In the genomic region with DNA sequence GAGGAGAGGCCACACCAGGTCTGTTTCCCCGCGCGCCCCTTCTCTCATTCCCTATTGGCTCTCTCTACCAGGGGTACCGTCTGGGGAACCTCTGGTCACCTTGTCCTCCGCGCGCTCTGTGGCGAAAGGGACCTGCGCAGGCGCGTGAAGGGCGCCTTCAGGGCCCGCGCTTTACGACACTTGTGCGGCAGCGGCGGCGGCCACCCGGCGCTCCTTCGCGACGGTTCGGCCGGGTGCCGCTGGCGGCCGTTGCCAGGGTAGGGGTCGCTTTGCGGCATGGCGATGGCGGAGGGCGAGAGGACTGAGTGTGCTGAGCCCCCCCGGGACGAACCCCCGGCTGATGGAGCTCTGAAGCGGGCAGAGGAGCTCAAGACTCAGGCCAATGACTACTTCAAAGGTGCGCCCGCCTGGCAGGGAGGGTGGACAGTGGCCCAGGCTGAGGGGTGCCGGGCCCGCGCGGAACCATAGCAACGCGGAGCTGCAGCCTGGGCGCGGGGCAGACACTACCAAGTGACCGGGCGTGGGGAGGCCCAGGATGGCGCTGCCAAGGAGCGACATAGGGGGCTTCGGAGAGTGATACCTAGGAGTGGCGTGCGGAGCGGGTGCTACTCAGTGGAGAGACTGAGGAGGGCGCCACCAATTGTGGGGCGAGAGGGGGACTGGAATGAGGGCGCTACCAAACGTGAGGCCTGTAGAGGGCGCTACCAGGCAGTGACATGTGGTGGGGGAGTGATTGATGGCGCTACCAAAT, we compare ENCODE assay signal across 1 cellular context.
A peak's percentile ranks its signal among the peaks of the same experiment; 100 is the strongest.
TF ChIP-seq lines count a peak whose summit lies in the region.

A gene with protein sequence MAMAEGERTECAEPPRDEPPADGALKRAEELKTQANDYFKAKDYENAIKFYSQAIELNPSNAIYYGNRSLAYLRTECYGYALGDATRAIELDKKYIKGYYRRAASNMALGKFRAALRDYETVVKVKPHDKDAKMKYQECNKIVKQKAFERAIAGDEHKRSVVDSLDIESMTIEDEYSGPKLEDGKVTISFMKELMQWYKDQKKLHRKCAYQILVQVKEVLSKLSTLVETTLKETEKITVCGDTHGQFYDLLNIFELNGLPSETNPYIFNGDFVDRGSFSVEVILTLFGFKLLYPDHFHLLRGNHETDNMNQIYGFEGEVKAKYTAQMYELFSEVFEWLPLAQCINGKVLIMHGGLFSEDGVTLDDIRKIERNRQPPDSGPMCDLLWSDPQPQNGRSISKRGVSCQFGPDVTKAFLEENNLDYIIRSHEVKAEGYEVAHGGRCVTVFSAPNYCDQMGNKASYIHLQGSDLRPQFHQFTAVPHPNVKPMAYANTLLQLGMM (plus strand): TSS at position 267 of the 751 bp plus-strand sequence. CDS start 10 bp downstream, at position 277.

TF ChIP-seq in HepG2, 621 proteins besides CTCF, POLR2A, EP300 and RAD21 (continued from another document and continues in another):
- TF ChIP-seq KIAA2018 (CRISPR knock-in tag; IDR thresholded peaks at IDR 0.05; ENCODE audit: borderline replicate concordance) (0 out of 2 replicates have a peak, but pooled peaks have one; percentile 18), ZNF550 (CRISPR knock-in tag; IDR thresholded peaks at IDR 0.05; ENCODE audit: borderline replicate concordance) (peak; percentile 83; the same call in 1 of the 2 replicates), MED8 (CRISPR knock-in tag; IDR thresholded peaks at IDR 0.05; ENCODE audit: insufficient replicate concordance) (peak; percentile 51), KDM5B (CRISPR knock-in tag; IDR thresholded peaks at IDR 0.05; ENCODE audit: borderline replicate concordance) (peak; percentile 92; the same call in 1 of the 2 replicates), PRDM15 (CRISPR knock-in tag; IDR thresholded peaks at IDR 0.05) (no peak), RFXAP (CRISPR knock-in tag; IDR thresholded peaks at IDR 0.05; ENCODE audit: borderline replicate concordance) (peak; percentile 6; the same call in 1 of the 2 replicates), RBFOX2 (IDR thresholded peaks at IDR 0.05; ENCODE audit: low read depth, low read length) (peak; percentile 93), POLR2AphosphoS5 (IDR thresholded peaks at IDR 0.05; ENCODE audit: low read depth, low read length) (peak; percentile 84), NFE2 (CRISPR knock-in tag; IDR thresholded peaks at IDR 0.05) (0 out of 2 replicates have a peak, but pooled peaks have one; percentile 17), NFYC (CRISPR knock-in tag; IDR thresholded peaks at IDR 0.05) (peak; percentile 52), CBX1 (IDR thresholded peaks at IDR 0.05; ENCODE audit: low read depth) (peak; percentile 28), TBP (CRISPR knock-in tag; IDR thresholded peaks at IDR 0.05) (no peak), SNAPC2 (CRISPR knock-in tag; IDR thresholded peaks at IDR 0.05) (no peak), NFKBIZ (CRISPR knock-in tag; IDR thresholded peaks at IDR 0.05) (peak; percentile 8; the same call in 1 of the 2 replicates), ZNF235 (CRISPR knock-in tag; IDR thresholded peaks at IDR 0.05; ENCODE audit: borderline replicate concordance) (peak; percentile 22; the same call in 1 of the 2 replicates), TEAD2 (CRISPR knock-in tag; IDR thresholded peaks at IDR 0.05) (no peak), HOXD1 (CRISPR knock-in tag; IDR thresholded peaks at IDR 0.05) (peak; percentile 70), REPIN1 (CRISPR knock-in tag; IDR thresholded peaks at IDR 0.05; ENCODE audit: borderline replicate concordance, low read depth) (peak; percentile 45; the same call in 1 of the 2 replicates), ZNF282 (IDR thresholded peaks at IDR 0.05; ENCODE audit: partially characterized antibody) (no peak), ZNF766 (CRISPR knock-in tag; IDR thresholded peaks at IDR 0.05; ENCODE audit: borderline replicate concordance) (peak; percentile 34; the same call in 1 of the 2 replicates), ZNF274 (CRISPR knock-in tag; IDR thresholded peaks at IDR 0.05) (peak; percentile 92; the same call in 1 of the 2 replicates), ZNF792 (CRISPR knock-in tag; IDR thresholded peaks at IDR 0.05) (peak; percentile 51), E2F1 (CRISPR knock-in tag; IDR thresholded peaks at IDR 0.05) (peak; percentile 87), PAX8 (CRISPR knock-in tag; IDR thresholded peaks at IDR 0.05; ENCODE audit: borderline replicate concordance) (0 out of 2 replicates have a peak, but pooled peaks have one; percentile 74), SMAD9 (CRISPR knock-in tag; IDR thresholded peaks at IDR 0.05) (peak; percentile 18; the same call in 1 of the 2 replicates), XRCC5 (optimal IDR thresholded peaks at IDR 0.05; ENCODE audit: low read length) (peak; percentile 60), RBAK (CRISPR knock-in tag; IDR thresholded peaks at IDR 0.05) (0 out of 2 replicates have a peak, but pooled peaks have one; percentile 41), HCFC1 (IDR thresholded peaks at IDR 0.05; ENCODE audit: low read depth, low read length) (peak; percentile 7; the same call in 1 of the 2 replicates), MLX (CRISPR knock-in tag; IDR thresholded peaks at IDR 0.05) (0 out of 2 replicates have a peak, but pooled peaks have one; percentile 7)
- TF ChIP-seq, protein P1, sequence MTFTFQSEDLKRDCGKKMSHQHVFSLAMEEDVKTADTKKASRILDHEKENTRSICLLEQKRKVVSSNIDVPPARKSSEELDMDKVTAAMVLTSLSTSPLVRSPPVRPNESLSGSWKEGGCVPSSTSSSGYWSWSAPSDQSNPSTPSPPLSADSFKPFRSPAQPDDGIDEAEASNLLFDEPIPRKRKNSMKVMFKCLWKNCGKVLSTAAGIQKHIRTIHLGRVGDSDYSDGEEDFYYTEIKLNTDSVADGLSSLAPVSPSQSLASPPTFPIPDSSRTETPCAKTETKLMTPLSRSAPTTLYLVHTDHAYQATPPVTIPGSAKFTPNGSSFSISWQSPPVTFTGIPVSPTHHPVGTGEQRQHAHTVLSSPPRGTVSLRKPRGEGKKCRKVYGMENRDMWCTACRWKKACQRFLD (CRISPR knock-in tag; IDR thresholded peaks at IDR 0.05; ENCODE audit: borderline replicate concordance): peak; percentile 84; the same call in 1 of the 2 replicates
- TF ChIP-seq, protein P2, sequence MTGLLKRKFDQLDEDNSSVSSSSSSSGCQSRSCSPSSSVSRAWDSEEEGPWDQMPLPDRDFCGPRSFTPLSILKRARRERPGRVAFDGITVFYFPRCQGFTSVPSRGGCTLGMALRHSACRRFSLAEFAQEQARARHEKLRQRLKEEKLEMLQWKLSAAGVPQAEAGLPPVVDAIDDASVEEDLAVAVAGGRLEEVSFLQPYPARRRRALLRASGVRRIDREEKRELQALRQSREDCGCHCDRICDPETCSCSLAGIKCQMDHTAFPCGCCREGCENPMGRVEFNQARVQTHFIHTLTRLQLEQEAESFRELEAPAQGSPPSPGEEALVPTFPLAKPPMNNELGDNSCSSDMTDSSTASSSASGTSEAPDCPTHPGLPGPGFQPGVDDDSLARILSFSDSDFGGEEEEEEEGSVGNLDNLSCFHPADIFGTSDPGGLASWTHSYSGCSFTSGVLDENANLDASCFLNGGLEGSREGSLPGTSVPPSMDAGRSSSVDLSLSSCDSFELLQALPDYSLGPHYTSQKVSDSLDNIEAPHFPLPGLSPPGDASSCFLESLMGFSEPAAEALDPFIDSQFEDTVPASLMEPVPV (CRISPR knock-in tag; IDR thresholded peaks at IDR 0.05): peak; percentile 16; the same call in 1 of the 2 replicates
